In genomic region chr11:18394928-18395734, GRCh38 we compare ENCODE assay signal across 9 cellular contexts. TPM values are rescaled to one million over a fixed set of nuclear protein-coding genes. Genes with fewer than 3 reads are reported as not detected.
DNase-seq lines count a peak whose midpoint lies in the region; ATAC-seq and TF ChIP-seq lines count a peak whose summit lies in the region.
"Had no signal": no experiment of that assay in that cellular context is flagged by ENCODE, and none has a peak within 500 bp of the region (broad histone marks: within the 10 kb centered on the region; RNA-seq: fewer than 3 reads in every experiment).

No MANE protein-coding gene starts in this region.

- H3K9ac ChIP-seq in IMR-90 (ENCODE audit: low read depth, low read length) = peak overlapping the region; percentile 100

- H3K27me3 Mint-ChIP-seq in activated CD8-positive, alpha-beta T cell treated with anti-CD3 and anti-CD28 coated beads, Interleukin-2, amount 10 ng/mL, durations not matched to agents 7 days and 5 days (ENCODE audit: low read depth) = no peaks in the 10 kb centered on the region

- no peak for TF ChIP-seq EP300 in upper lobe of left lung (IDR thresholded peaks at IDR 0.05)

- DNase-seq in AG04450 (ENCODE audit: low read depth, low spot score) (no peak), IMR-90 (peak; percentile 3), epithelial cell of proximal tubule (ENCODE audit: low read depth) (no peak), upper lobe of left lung (peak in 1 of 2 donors; percentile 33), T1000 (lab: John Stamatoyannopoulos, UW) (no peak), DMS153 (lab: John Stamatoyannopoulos, UW) (no peak)
- peak; percentile 32 for DNase-seq in activated CD8-positive, alpha-beta T cell treated with anti-CD3 and anti-CD28 coated beads, Interleukin-2, amount 10 ng/mL, durations not matched to agents 7 days and 5 days

- H3K27ac ChIP-seq in AG04450 (ENCODE audit: low read depth, low read length) (peak overlapping the region; percentile 86), IMR-90 (ENCODE audit: insufficient read depth, low read length) (peak overlapping the region; percentile 95), muscle layer of duodenum (ENCODE audit: low read length) (peak overlapping the region; percentile 98), upper lobe of left lung (peak overlapping the region; percentile 93 to 96 (median 94))

- peaks cover 51% of the 10 kb centered on the region for H3K4me1 Mint-ChIP-seq in activated CD8-positive, alpha-beta T cell treated with anti-CD3 and anti-CD28 coated beads, Interleukin-2, amount 10 ng/mL, durations not matched to agents 7 days and 5 days (ENCODE audit: low read depth)

- peak overlapping the region; percentile 80 for H4K5ac ChIP-seq in IMR-90 (ENCODE audit: low read depth, low read length)

- H3K9me3 ChIP-seq in AG04450 (ENCODE audit: control insufficient read depth, insufficient read depth, low read length) (no peaks in the 10 kb centered on the region; the same call in none of the 2 replicates), IMR-90 (ENCODE audit: control insufficient read depth, insufficient read depth, low read length) (no peaks in the 10 kb centered on the region), muscle layer of duodenum (ENCODE audit: control insufficient read depth in 1 of 2, low read length in 2 of 2) (no peaks in the 10 kb centered on the region), upper lobe of left lung (no peaks in the 10 kb centered on the region)

- H3K27me3 ChIP-seq in AG04450 (ENCODE audit: control insufficient read depth, insufficient read depth, low read length) (no peaks in the 10 kb centered on the region), IMR-90 (ENCODE audit: control insufficient read depth, insufficient read depth, low read length) (no peaks in the 10 kb centered on the region), muscle layer of duodenum (ENCODE audit: low read depth, low read length) (no peaks in the 10 kb centered on the region), upper lobe of left lung (no peaks in the 10 kb centered on the region)

- TF ChIP-seq RAD21 in IMR-90 (IDR thresholded peaks at IDR 0.05; ENCODE audit: low read length) = no peak

- H2BK5ac ChIP-seq in IMR-90 (ENCODE audit: low read depth, low read length, poor library complexity, severe bottlenecking) = peak overlapping the region; percentile 95

- peak overlapping the region; percentile 98 for H3K27ac Mint-ChIP-seq in activated CD8-positive, alpha-beta T cell treated with anti-CD3 and anti-CD28 coated beads, Interleukin-2, amount 10 ng/mL, durations not matched to agents 7 days and 5 days

- H3K23ac ChIP-seq in IMR-90 (ENCODE audit: low read depth, low read length) = peak overlapping the region; percentile 98

- peaks cover 27% of the 10 kb centered on the region for H3K36me3 ChIP-seq in IMR-90 (ENCODE audit: control insufficient read depth, insufficient read depth, low read length)
- peaks cover 31 to 36% of the 10 kb centered on the region in 2 donors for H3K36me3 ChIP-seq in muscle layer of duodenum (ENCODE audit: control insufficient read depth in 1 of 2, insufficient read depth in 2 of 2, low read length in 2 of 2)
- peaks cover 26 to 35% (median 33%) of the 10 kb centered on the region in 4 donors for H3K36me3 ChIP-seq in upper lobe of left lung

- peak overlapping the region; percentile 99 for H2AK9ac ChIP-seq in IMR-90 (replicated peaks; ENCODE audit: low read depth, low read length, poor library complexity)

- no peaks in the 10 kb centered on the region for H3K9me3 Mint-ChIP-seq in activated CD8-positive, alpha-beta T cell treated with anti-CD3 and anti-CD28 coated beads, Interleukin-2, amount 10 ng/mL, durations not matched to agents 7 days and 5 days (ENCODE audit: insufficient read depth)

- peak overlapping the region; percentile 99 for H3K4me3 Mint-ChIP-seq in activated CD8-positive, alpha-beta T cell treated with anti-CD3 and anti-CD28 coated beads, Interleukin-2, amount 10 ng/mL, durations not matched to agents 7 days and 5 days

- peak overlapping the region; percentile 96 for H4K91ac ChIP-seq in IMR-90 (ENCODE audit: insufficient read depth, low read depth, low read length)

- H3K79me1 ChIP-seq in IMR-90 (ENCODE audit: low read depth in 1 of 2, low read length in 2 of 2) = peaks cover 3 to 39% of the 10 kb centered on the region in 2 experiments

- peak overlapping the region; percentile 95 for H3K56ac ChIP-seq in IMR-90 (ENCODE audit: extremely low read depth, insufficient read depth, low read length)

- peak overlapping the region; percentile 33 for H2BK120ac ChIP-seq in IMR-90 (ENCODE audit: low read depth, low read length)

- H3K14ac ChIP-seq in IMR-90 (replicated peaks; ENCODE audit: low read depth, low read length) = peak overlapping the region; percentile 99

- no peak for TF ChIP-seq CTCF in AG04450 (IDR thresholded peaks at IDR 0.05; ENCODE audit: low read depth, low read length)
- TF ChIP-seq CTCF in IMR-90 (conservative IDR thresholded peaks at IDR 0.05; ENCODE audit: low read depth, low read length) = no peak
- TF ChIP-seq CTCF in epithelial cell of proximal tubule (conservative IDR thresholded peaks at IDR 0.05; ENCODE audit: low read depth, low read length) = no peak
- TF ChIP-seq CTCF in upper lobe of left lung (IDR thresholded peaks at IDR 0.05) = no peak

- H3K18ac ChIP-seq in IMR-90 (ENCODE audit: low read depth, low read length) = peak overlapping the region; percentile 73

- H3K4me3 ChIP-seq in AG04450 (ENCODE audit: low read depth, low read length) (peak overlapping the region; percentile 96), IMR-90 (ENCODE audit: insufficient read depth, low read depth, low read length) (peak overlapping the region; percentile 91), epithelial cell of proximal tubule (ENCODE audit: low read depth, low read length) (peak overlapping the region; percentile 76), muscle layer of duodenum (ENCODE audit: low read depth in 1 of 2, low read length in 2 of 2) (peak overlapping the region; percentile 91 to 96), upper lobe of left lung (peak overlapping the region; percentile 70 to 81 (median 77))

- H3K4ac ChIP-seq in IMR-90 (ENCODE audit: low read depth, low read length) = peak overlapping the region; percentile 80

- dilution Hi-C loops in IMR-90 (cut with HindIII; ENCODE audit: low sequenced_read_pairs, unreplicated experiment) = no loop called here

- no peak overlapping the region for H2BK20ac ChIP-seq in IMR-90 (ENCODE audit: low read depth, low read length)

- H3K4me1 ChIP-seq in IMR-90 (ENCODE audit: control insufficient read depth, insufficient read depth, low read length) (peaks cover 6% of the 10 kb centered on the region), muscle layer of duodenum (ENCODE audit: control insufficient read depth in 1 of 2, insufficient read depth in 2 of 2, low read length in 2 of 2) (peaks cover 7 to 11% of the 10 kb centered on the region in 2 donors), upper lobe of left lung (peaks cover 16 to 23% (median 17%) of the 10 kb centered on the region in 4 donors)

- POLR2A ChIA-PET in AG04450 (lab: Yijun Ruan, JAX) = interaction anchor here (0.5 to 3.2 kb wide), 16 partner anchors 10 to 223 kb away, joined by 3 to 94 read pairs (median 5); partner anchors contain the start of genes GTF2H1, HPS5 and TSG101
- POLR2A ChIA-PET in IMR-90 (lab: Charles Lee; ENCODE audit: unreplicated experiment) = interaction anchor here (0.5 to 2.6 kb wide), 7 partner anchors 9 to 238 kb away, joined by 4 to 28 read pairs (median 4); no protein-coding TSS in a partner anchor
- POLR2A ChIA-PET in activated CD8-positive, alpha-beta T cell treated with anti-CD3 and anti-CD28 coated beads, Interleukin-2, amount 10 ng/mL, durations not matched to agents 7 days and 5 days (lab: Charles Lee) = interaction anchor here (0.9 to 5.3 kb wide), 21 partner anchors 9 to 381 kb away, joined by 3 to 152 read pairs (median 4); partner anchors contain the start of genes GTF2H1, HPS5, SPTY2D1 and TMEM86A

- no peak overlapping the region for H2BK15ac ChIP-seq in IMR-90 (ENCODE audit: low read depth, low read length)

- in situ Hi-C loops in IMR-90 (cut with MboI; ENCODE audit: low sequenced_read_pairs) = no loop called here

- peak overlapping the region; percentile 73 for H3K4me2 ChIP-seq in IMR-90 (ENCODE audit: low read depth, low read length)

- CTCF ChIA-PET in AG04450 (lab: Charles Lee) = interaction anchor here (0.8 to 1.4 kb wide), 2 partner anchors 11 to 22 kb away, joined by 3 to 6 read pairs; no protein-coding TSS in a partner anchor
- CTCF ChIA-PET in IMR-90 (lab: Yijun Ruan, JAX) = interaction anchor here (0.6 to 1.6 kb wide), 3 partner anchors 11 to 68 kb away, joined by 3 to 4 read pairs (median 3); no protein-coding TSS in a partner anchor
- CTCF ChIA-PET in activated CD8-positive, alpha-beta T cell treated with anti-CD3 and anti-CD28 coated beads, Interleukin-2, amount 10 ng/mL, durations not matched to agents 7 days and 5 days (lab: Charles Lee) = interaction anchor here (0.8 to 4.2 kb wide), 12 partner anchors 11 to 328 kb away, joined by 3 to 35 read pairs (median 4); partner anchors contain the start of genes GTF2H1, HPS5, SPTY2D1 and TSG101

- peak overlapping the region; percentile 80 to 91 for H4K8ac ChIP-seq in IMR-90 (ENCODE audit: low read depth in 2 of 2, low read length in 2 of 2)

- no TSS peak for BruUV-seq in IMR-90 (replicated peaks; lab: Mats Ljungman, UMichigan)

- H3K9me1 ChIP-seq in IMR-90 (ENCODE audit: insufficient read depth, low read length) = no peaks in the 10 kb centered on the region; the same call in 1 of the 2 replicates

- peak overlapping the region; percentile 89 for H2AFZ ChIP-seq in IMR-90 (replicated peaks; ENCODE audit: low read length, poor library complexity)

- TF ChIP-seq POLR2A in IMR-90 (IDR thresholded peaks at IDR 0.05; ENCODE audit: low read depth, low read length) (no peak), upper lobe of left lung (IDR thresholded peaks at IDR 0.05) (no peak)

- WGBS in IMR-90 (ENCODE audit: extremely low coverage in 2 of 2, insufficient read length in 1 of 2), 2 experiments = 0% methylated on average over 14 of the region's 36 CpGs; no CpG with 5 or more reads in 1 of the 2 experiments
- whole genome bisulfite sequencing in upper lobe of left lung, 2 donors = 0% methylated on average over 15 to 35 of the region's 36 CpGs

- H3K36me3 Mint-ChIP-seq in activated CD8-positive, alpha-beta T cell treated with anti-CD3 and anti-CD28 coated beads, Interleukin-2, amount 10 ng/mL, durations not matched to agents 7 days and 5 days (ENCODE audit: low read depth) = peaks cover 54% of the 10 kb centered on the region

- ATAC-seq in IMR-90 (ENCODE audit: low read depth) = no peak
- ATAC-seq in activated CD8-positive, alpha-beta T cell treated with anti-CD3 and anti-CD28 coated beads, Interleukin-2, amount 10 ng/mL, durations not matched to agents 7 days and 5 days = no peak
- peak in 1 of 2 donors; percentile 2 for ATAC-seq in upper lobe of left lung (ENCODE audit: low FRiP score in 2 of 2)

- H4K20me1 ChIP-seq in IMR-90 (ENCODE audit: insufficient read depth, low read length) = peaks cover 54% of the 10 kb centered on the region

- intact Hi-C loops in IMR-90 (cut with micrococcal nuclease) = loop anchor here (1.0 to 10.0 kb wide), 4 partner anchors 11 to 240 kb away; partner anchors contain the start of gene SPTY2D1

- H2AK5ac ChIP-seq in IMR-90 (ENCODE audit: low read depth, low read length) = peak overlapping the region; percentile 82

RNA-seq across cellular contexts. Expression of gene LDHA, which starts 0.8 kb away (rescaled TPM):
- 689 and 887 TPM in 2 replicates for polyA plus RNA-seq in AG04450 (2011; rRNA removed)
- polyA minus RNA-seq in AG04450 (2011; rRNA and poly(A)+ RNA removed) = 651 and 1,089 TPM in 2 replicates
- 1,735 and 2,567 TPM in 2 replicates for total RNA-seq in IMR-90 (2012; rRNA removed)
- polyA plus RNA-seq in IMR-90 (2012; rRNA removed) = 1,293 and 1,813 TPM in 2 replicates
- polyA plus RNA-seq in IMR-90 (2012; cell fraction: cytosol; rRNA removed) = 253 and 291 TPM in 2 replicates
- 157 and 790 TPM in 2 replicates for polyA plus RNA-seq in IMR-90 (2012; cell fraction: nucleus; rRNA removed; ENCODE audit: low replicate concordance)
- 1,000 to 10,000 TPM; 1,251 to 1,270 TPM for total RNA-seq in activated CD8-positive, alpha-beta T cell treated with anti-CD3 and anti-CD28 coated beads, Interleukin-2, amount 10 ng/mL, durations not matched to agents 7 days and 5 days
- 1,254 and 1,671 TPM in 2 replicates for total RNA-seq in epithelial cell of proximal tubule
- 100 to 1,000 TPM; 101 to 417 (median 275) TPM for total RNA-seq in upper lobe of left lung

RNA-seq across cellular contexts. Expression of gene LDHC, which starts 17.0 kb away (rescaled TPM):
- polyA plus RNA-seq in AG04450 (2011; rRNA removed) (0.10 TPM in 1 of 2 replicates, not detected in the other), IMR-90 (2012; rRNA removed) (not detected in 2 replicates)
- polyA minus RNA-seq in AG04450 (2011; rRNA and poly(A)+ RNA removed) = not detected in 2 replicates
- total RNA-seq in IMR-90 (2012; rRNA removed) (not detected in 2 replicates), epithelial cell of proximal tubule (not detected in 2 replicates), upper lobe of left lung (not detected)
- not detected in 2 replicates for polyA plus RNA-seq in IMR-90 (2012; cell fraction: cytosol; rRNA removed)
- polyA plus RNA-seq in IMR-90 (2012; cell fraction: nucleus; rRNA removed; ENCODE audit: low replicate concordance) = not detected in 2 replicates
- not detected for total RNA-seq in activated CD8-positive, alpha-beta T cell treated with anti-CD3 and anti-CD28 coated beads, Interleukin-2, amount 10 ng/mL, durations not matched to agents 7 days and 5 days
- total RNA-seq: left cardiac atrium had no signal

Comparison
In these comparisons a context has a peak if more than half of its experiments do, and no peak if none do; other contexts are left out.
1. DNase-seq: peak in IMR-90 (single experiment) and activated CD8-positive, alpha-beta T cell treated with anti-CD3 and anti-CD28 coated beads, Interleukin-2, amount 10 ng/mL, durations not matched to agents 7 days and 5 days (single experiment); none in AG04450 (single experiment), epithelial cell of proximal tubule (single experiment), T1000 (single experiment) and DMS153 (single experiment).
2. Peak in every context shown above with its lines, with median percentiles within 50 percentile points of each other: H3K27ac ChIP-seq and H3K4me3 ChIP-seq.